2 cellular contexts compared by ENCODE assay signal in the genomic region with DNA sequence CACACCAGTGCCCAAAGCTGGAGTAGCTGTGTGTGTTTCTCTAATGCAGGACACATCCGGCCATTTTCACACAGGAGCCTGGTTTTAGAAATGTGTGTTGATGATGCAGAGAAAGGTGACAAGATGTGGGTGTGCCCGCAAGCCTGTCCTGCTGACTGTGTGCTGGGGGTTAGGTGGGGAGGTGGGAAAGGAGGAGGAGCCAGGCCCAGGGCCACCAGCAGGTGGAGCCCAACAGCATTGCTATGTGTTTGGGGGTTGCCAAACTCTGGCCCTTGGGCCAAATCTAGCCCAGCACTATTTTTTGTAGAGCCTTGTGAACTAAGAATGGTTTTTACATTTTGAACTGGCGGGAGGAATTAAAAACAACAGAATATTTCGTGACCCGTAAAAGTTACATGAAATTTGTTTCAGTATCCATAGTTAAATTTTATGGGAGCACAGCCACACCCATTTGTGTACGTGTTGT.
TF ChIP-seq lines count a peak whose summit lies in the region.

No MANE protein-coding gene starts in this region.

TF ChIP-seq in GM23338, 12 proteins besides CTCF, POLR2A, EP300 and RAD21 (continued from another document):
- TF ChIP-seq ZNF331 (CRISPR knock-in tag; IDR thresholded peaks at IDR 0.05; ENCODE audit: low read depth) (no peak), NANOG (IDR thresholded peaks at IDR 0.05; ENCODE audit: borderline replicate concordance) (no peak)

TF ChIP-seq in GM12878, 131 proteins besides CTCF, POLR2A, EP300 and RAD21 (continued from another document):
- TF ChIP-seq, protein P1, sequence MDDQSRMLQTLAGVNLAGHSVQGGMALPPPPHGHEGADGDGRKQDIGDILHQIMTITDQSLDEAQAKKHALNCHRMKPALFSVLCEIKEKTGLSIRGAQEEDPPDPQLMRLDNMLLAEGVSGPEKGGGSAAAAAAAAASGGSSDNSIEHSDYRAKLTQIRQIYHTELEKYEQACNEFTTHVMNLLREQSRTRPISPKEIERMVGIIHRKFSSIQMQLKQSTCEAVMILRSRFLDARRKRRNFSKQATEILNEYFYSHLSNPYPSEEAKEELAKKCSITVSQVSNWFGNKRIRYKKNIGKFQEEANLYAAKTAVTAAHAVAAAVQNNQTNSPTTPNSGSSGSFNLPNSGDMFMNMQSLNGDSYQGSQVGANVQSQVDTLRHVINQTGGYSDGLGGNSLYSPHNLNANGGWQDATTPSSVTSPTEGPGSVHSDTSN (IDR thresholded peaks at IDR 0.05; ENCODE audit: insufficient replicate concordance, low read depth, low read length): no peak
- TF ChIP-seq SMARCA5 (IDR thresholded peaks at IDR 0.05) (peak; percentile 39; the same call in 1 of the 2 replicates), FOXK2 (IDR thresholded peaks at IDR 0.05) (no peak), BCL3 (IDR thresholded peaks at IDR 0.05; ENCODE audit: borderline replicate concordance, insufficient read depth, low read depth, low read length, poor library complexity, severe bottlenecking) (no peak), ZBED1 (IDR thresholded peaks at IDR 0.05; ENCODE audit: borderline replicate concordance) (no peak), YY1 (IDR thresholded peaks at IDR 0.05; ENCODE audit: low read depth, low read length) (peak; percentile 56; the same call in 1 of the 2 replicates), NBN (IDR thresholded peaks at IDR 0.05) (no peak), DPF2 (IDR thresholded peaks at IDR 0.05) (0 out of 2 replicates have a peak, but pooled peaks have one; percentile 25), HDGF (IDR thresholded peaks at IDR 0.05) (0 out of 2 replicates have a peak, but pooled peaks have one; percentile 24), SREBF1 (IDR thresholded peaks at IDR 0.05; ENCODE audit: low read length) (no peak), CHD2 (IDR thresholded peaks at IDR 0.05; ENCODE audit: borderline replicate concordance, low read depth, low read length) (no peak), SMC3 (IDR thresholded peaks at IDR 0.05; ENCODE audit: borderline replicate concordance, low read length) (peak; percentile 49; the same call in 1 of the 2 replicates), FOXM1 (IDR thresholded peaks at IDR 0.05; ENCODE audit: low read depth, low read length) (no peak), MEF2A (IDR thresholded peaks at IDR 0.05; ENCODE audit: insufficient read depth, low read depth, low read length) (no peak), SKIL (IDR thresholded peaks at IDR 0.05; ENCODE audit: low read depth, poor library complexity, severe bottlenecking) (no peak), MEF2B (IDR thresholded peaks at IDR 0.05; ENCODE audit: partially characterized antibody, poor library complexity, severe bottlenecking) (no peak), TCF7 (IDR thresholded peaks at IDR 0.05; ENCODE audit: borderline replicate concordance) (no peak), BRCA1 (IDR thresholded peaks at IDR 0.05; ENCODE audit: low read depth, low read length) (no peak), FOS (IDR thresholded peaks at IDR 0.05; ENCODE audit: borderline replicate concordance, extremely low read depth, insufficient read length) (no peak), CBFB (IDR thresholded peaks at IDR 0.05; ENCODE audit: low read depth) (0 out of 2 replicates have a peak, but pooled peaks have one; percentile 24), HDAC2 (IDR thresholded peaks at IDR 0.05) (no peak), IKZF2 (IDR thresholded peaks at IDR 0.05) (peak in 1 of 2 experiments; percentile 33; a peak in 1 of 4 replicates)
- TF ChIP-seq, protein P2, sequence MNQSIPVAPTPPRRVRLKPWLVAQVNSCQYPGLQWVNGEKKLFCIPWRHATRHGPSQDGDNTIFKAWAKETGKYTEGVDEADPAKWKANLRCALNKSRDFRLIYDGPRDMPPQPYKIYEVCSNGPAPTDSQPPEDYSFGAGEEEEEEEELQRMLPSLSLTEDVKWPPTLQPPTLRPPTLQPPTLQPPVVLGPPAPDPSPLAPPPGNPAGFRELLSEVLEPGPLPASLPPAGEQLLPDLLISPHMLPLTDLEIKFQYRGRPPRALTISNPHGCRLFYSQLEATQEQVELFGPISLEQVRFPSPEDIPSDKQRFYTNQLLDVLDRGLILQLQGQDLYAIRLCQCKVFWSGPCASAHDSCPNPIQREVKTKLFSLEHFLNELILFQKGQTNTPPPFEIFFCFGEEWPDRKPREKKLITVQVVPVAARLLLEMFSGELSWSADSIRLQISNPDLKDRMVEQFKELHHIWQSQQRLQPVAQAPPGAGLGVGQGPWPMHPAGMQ (IDR thresholded peaks at IDR 0.05; ENCODE audit: borderline replicate concordance): no peak
- TF ChIP-seq, protein P3, sequence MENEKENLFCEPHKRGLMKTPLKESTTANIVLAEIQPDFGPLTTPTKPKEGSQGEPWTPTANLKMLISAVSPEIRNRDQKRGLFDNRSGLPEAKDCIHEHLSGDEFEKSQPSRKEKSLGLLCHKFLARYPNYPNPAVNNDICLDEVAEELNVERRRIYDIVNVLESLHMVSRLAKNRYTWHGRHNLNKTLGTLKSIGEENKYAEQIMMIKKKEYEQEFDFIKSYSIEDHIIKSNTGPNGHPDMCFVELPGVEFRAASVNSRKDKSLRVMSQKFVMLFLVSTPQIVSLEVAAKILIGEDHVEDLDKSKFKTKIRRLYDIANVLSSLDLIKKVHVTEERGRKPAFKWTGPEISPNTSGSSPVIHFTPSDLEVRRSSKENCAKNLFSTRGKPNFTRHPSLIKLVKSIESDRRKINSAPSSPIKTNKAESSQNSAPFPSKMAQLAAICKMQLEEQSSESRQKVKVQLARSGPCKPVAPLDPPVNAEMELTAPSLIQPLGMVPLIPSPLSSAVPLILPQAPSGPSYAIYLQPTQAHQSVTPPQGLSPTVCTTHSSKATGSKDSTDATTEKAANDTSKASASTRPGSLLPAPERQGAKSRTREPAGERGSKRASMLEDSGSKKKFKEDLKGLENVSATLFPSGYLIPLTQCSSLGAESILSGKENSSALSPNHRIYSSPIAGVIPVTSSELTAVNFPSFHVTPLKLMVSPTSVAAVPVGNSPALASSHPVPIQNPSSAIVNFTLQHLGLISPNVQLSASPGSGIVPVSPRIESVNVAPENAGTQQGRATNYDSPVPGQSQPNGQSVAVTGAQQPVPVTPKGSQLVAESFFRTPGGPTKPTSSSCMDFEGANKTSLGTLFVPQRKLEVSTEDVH (IDR thresholded peaks at IDR 0.05; ENCODE audit: low read depth, partially characterized antibody): no peak
